10 cellular contexts compared by ENCODE assay signal in genomic region chr16:57115504-57116182, GRCh38. TPM values are rescaled to one million over a fixed set of nuclear protein-coding genes. Genes with fewer than 3 reads are reported as not detected.
A peak's percentile ranks its signal among the peaks of the same experiment; 100 is the strongest.
DNase-seq lines count a peak whose midpoint lies in the region; ATAC-seq and TF ChIP-seq lines count a peak whose summit lies in the region.
"Had no signal": no experiment of that assay in that cellular context is flagged by ENCODE, and none has a peak within 500 bp of the region (broad histone marks: within the 10 kb centered on the region; RNA-seq: fewer than 3 reads in every experiment).

No MANE protein-coding gene starts in this region.

- no peak for TF ChIP-seq POLR2A in upper lobe of left lung (IDR thresholded peaks at IDR 0.05)

- 55 to 69% methylated on average over 8 to 22 of the region's 25 CpGs for WGBS in upper lobe of left lung, 2 donors

- H3K4me1 ChIP-seq in upper lobe of left lung (peaks cover 3 to 29% (median 8%) of the 10 kb centered on the region in 4 donors), PC-9 (replicated peaks; ENCODE audit: insufficient read depth) (no peaks in the 10 kb centered on the region)

- peak in 1 of 2 donors; percentile 54 for ATAC-seq in upper lobe of left lung (ENCODE audit: low FRiP score in 2 of 2)
- no peak for ATAC-seq in HG03045 (IDR thresholded peaks at IDR 0.05; ENCODE audit: unreplicated experiment)

- TF ChIP-seq EP300 in upper lobe of left lung (IDR thresholded peaks at IDR 0.05), result no peak

- CTCF ChIA-PET in PC-9 (lab: Charles Lee), result no interaction called here

- H3K4me3 ChIP-seq in dorsolateral prefrontal cortex (peak overlapping the region in 55 of 59 donors; percentile 12 to 58 (median 37)), upper lobe of left lung (no peak overlapping the region), PC-9 (no peak overlapping the region)
- H3K4me3 ChIP-seq: uterus had no signal

- peak; percentile 48 for DNase-seq in NCI-H2107 treated with DMSO at 0.1 percent for 48 hours (lab: John Stamatoyannopoulos, UW; ENCODE audit: unreplicated experiment)
- no peak for DNase-seq in NCI-H2107 (lab: John Stamatoyannopoulos, UW)
- peak; percentile 53 to 90 (median 86) for DNase-seq in dorsolateral prefrontal cortex
- DNase-seq in lung microvascular endothelial cell (ENCODE audit: low read depth in 2 of 2), result peak; percentile 28 to 87
- peak; percentile 33 to 53 for DNase-seq in upper lobe of left lung
- DNase-seq in activated T-helper 1 cell treated with anti-CD3 and anti-CD28 coated beads, Interleukin-12 subunit alpha, Interleukin-12 subunit beta, Interleukin-2, Interleukin-4 antibody, amounts not matched to agents 30 ng/mL and 10 ng/mL and 1 ng/mL, durations not matched to agents 14 hours and 24 hours and 36 hours (ENCODE audit: low spot score), result no peak
- no peak for DNase-seq in PC-9
- DNase-seq: T-helper 1 cell had no signal

- no peaks in the 10 kb centered on the region for H3F3A ChIP-seq in PC-9 (ENCODE audit: insufficient read depth, low read depth)

- no peaks in the 10 kb centered on the region for H3K9me2 ChIP-seq in PC-9 (ENCODE audit: insufficient read depth)

- no peaks in the 10 kb centered on the region for H3K36me3 Mint-ChIP-seq in activated T-helper 1 cell treated with anti-CD3 and anti-CD28 coated beads, Interleukin-12 subunit alpha, Interleukin-12 subunit beta, Interleukin-2, Interleukin-4 antibody, amounts not matched to agents 30 ng/mL and 10 ng/mL and 1 ng/mL, durations not matched to agents 14 hours and 24 hours and 36 hours (ENCODE audit: low read depth)

- H3K36me3 ChIP-seq in upper lobe of left lung (peaks cover 8 to 69% (median 48%) of the 10 kb centered on the region in 4 donors), PC-9 (ENCODE audit: low read depth) (no peaks in the 10 kb centered on the region)
- H3K36me3 ChIP-seq: uterus had no signal

- TF ChIP-seq CTCF in dorsolateral prefrontal cortex (IDR thresholded peaks at IDR 0.05 in 54 of 56, conservative IDR thresholded peaks at IDR 0.05 in 2 of 56; ENCODE audit: low read depth in 1 of 56, partially characterized antibody in 56 of 56) (peak in 11 of 56 donors; percentile 5 to 36 (median 11)), upper lobe of left lung (IDR thresholded peaks at IDR 0.05) (no peak), PC-9 (conservative IDR thresholded peaks at IDR 0.05) (no peak)

- intact Hi-C loops in dorsolateral prefrontal cortex (cut with DNase I), result loop anchor here (1.0 to 2.0 kb wide), 3 partner anchors 15 to 28 kb away; no protein-coding TSS in a partner anchor
- intact Hi-C loops in activated T-helper 1 cell treated with anti-CD3 and anti-CD28 coated beads, Interleukin-12 subunit alpha, Interleukin-12 subunit beta, Interleukin-2, Interleukin-4 antibody, amounts not matched to agents 30 ng/mL and 10 ng/mL and 1 ng/mL, durations not matched to agents 14 hours and 24 hours and 36 hours (cut with micrococcal nuclease), result no loop called here
- intact Hi-C loops in PC-9 (cut with micrococcal nuclease; ENCODE audit: unreplicated experiment), result no loop called here

- POLR2A ChIA-PET in PC-9 (lab: Charles Lee; ENCODE audit: unreplicated experiment), result no interaction called here

- no peaks in the 10 kb centered on the region for H3K27me3 Mint-ChIP-seq in activated T-helper 1 cell treated with anti-CD3 and anti-CD28 coated beads, Interleukin-12 subunit alpha, Interleukin-12 subunit beta, Interleukin-2, Interleukin-4 antibody, amounts not matched to agents 30 ng/mL and 10 ng/mL and 1 ng/mL, durations not matched to agents 14 hours and 24 hours and 36 hours (ENCODE audit: insufficient read depth)

- H3K79me2 ChIP-seq in PC-9 (ENCODE audit: low read depth), result no peaks in the 10 kb centered on the region

- H3K9me3 ChIP-seq in upper lobe of left lung (no peaks in the 10 kb centered on the region), PC-9 (ENCODE audit: insufficient read depth, low read depth) (no peaks in the 10 kb centered on the region)
- H3K9me3 ChIP-seq: uterus had no signal

- H3K4me2 ChIP-seq in PC-9, result no peak overlapping the region

- H4K20me1 ChIP-seq in PC-9 (ENCODE audit: insufficient read depth), result no peaks in the 10 kb centered on the region

- H3K27ac Mint-ChIP-seq in activated T-helper 1 cell treated with anti-CD3 and anti-CD28 coated beads, Interleukin-12 subunit alpha, Interleukin-12 subunit beta, Interleukin-2, Interleukin-4 antibody, amounts not matched to agents 30 ng/mL and 10 ng/mL and 1 ng/mL, durations not matched to agents 14 hours and 24 hours and 36 hours, result no peak overlapping the region

- H2AFZ ChIP-seq in PC-9, result no peak overlapping the region

- no peak overlapping the region for H3K4me3 Mint-ChIP-seq in activated T-helper 1 cell treated with anti-CD3 and anti-CD28 coated beads, Interleukin-12 subunit alpha, Interleukin-12 subunit beta, Interleukin-2, Interleukin-4 antibody, amounts not matched to agents 30 ng/mL and 10 ng/mL and 1 ng/mL, durations not matched to agents 14 hours and 24 hours and 36 hours

- no peaks in the 10 kb centered on the region for H3K9me3 Mint-ChIP-seq in activated T-helper 1 cell treated with anti-CD3 and anti-CD28 coated beads, Interleukin-12 subunit alpha, Interleukin-12 subunit beta, Interleukin-2, Interleukin-4 antibody, amounts not matched to agents 30 ng/mL and 10 ng/mL and 1 ng/mL, durations not matched to agents 14 hours and 24 hours and 36 hours

- H3K27ac ChIP-seq in dorsolateral prefrontal cortex, result peak overlapping the region; percentile 88 to 100 (median 98)
- H3K27ac ChIP-seq in upper lobe of left lung, result peak overlapping the region in 3 of 4 donors; percentile 19 to 66 (median 39)
- H3K27ac ChIP-seq in PC-9, result no peak overlapping the region

- H3K27me3 ChIP-seq in dorsolateral prefrontal cortex (no peaks in the 10 kb centered on the region), upper lobe of left lung (no peaks in the 10 kb centered on the region), PC-9 (ENCODE audit: insufficient read depth, low read depth) (no peaks in the 10 kb centered on the region)
- H3K27me3 ChIP-seq: uterus had no signal

- no peaks in the 10 kb centered on the region for H3K4me1 Mint-ChIP-seq in activated T-helper 1 cell treated with anti-CD3 and anti-CD28 coated beads, Interleukin-12 subunit alpha, Interleukin-12 subunit beta, Interleukin-2, Interleukin-4 antibody, amounts not matched to agents 30 ng/mL and 10 ng/mL and 1 ng/mL, durations not matched to agents 14 hours and 24 hours and 36 hours (ENCODE audit: low read depth)

- no TSS peak for BruUV-seq in PC-9 (replicated peaks; lab: Mats Ljungman, UMichigan)

RNA-seq across cellular contexts. Expression of gene CPNE2, which starts 23.3 kb away (rescaled TPM):
- total RNA-seq in dorsolateral prefrontal cortex (100 to 1,000 TPM in 2 of 120 experiments, 10 to 100 TPM in 118; 18.1 to 151 (median 44.9) TPM), lung microvascular endothelial cell (41.0 and 41.5 TPM in 2 replicates), upper lobe of left lung (10 to 100 TPM; 39.4 to 58.7 (median 53.1) TPM), PC-9 (2021) (34.7 and 35.2 TPM in 2 replicates)
- total RNA-seq in activated T-helper 1 cell treated with anti-CD3 and anti-CD28 coated beads, Interleukin-12 subunit alpha, Interleukin-12 subunit beta, Interleukin-2, Interleukin-4 antibody, amounts not matched to agents 30 ng/mL and 10 ng/mL and 1 ng/mL, durations not matched to agents 14 hours and 24 hours and 36 hours, result 3.7 and 4.6 TPM in 2 replicates

Comparison
In these comparisons a context has a peak if more than half of its experiments do, and no peak if none do; other contexts are left out.
1. DNase-seq: peak in NCI-H2107 treated with DMSO at 0.1 percent for 48 hours (single experiment), dorsolateral prefrontal cortex (10 of 10), lung microvascular endothelial cell (2 of 2) and upper lobe of left lung (2 of 2); none in NCI-H2107 (single experiment), activated T-helper 1 cell treated with anti-CD3 and anti-CD28 coated beads, Interleukin-12 subunit alpha, Interleukin-12 subunit beta, Interleukin-2, Interleukin-4 antibody, amounts not matched to agents 30 ng/mL and 10 ng/mL and 1 ng/mL, durations not matched to agents 14 hours and 24 hours and 36 hours (single experiment) and PC-9 (0 of 2).
2. H3K4me3 ChIP-seq: peak in dorsolateral prefrontal cortex (55 of 59); none in upper lobe of left lung (0 of 4) and PC-9 (single experiment).
3. intact Hi-C loops: an anchor here in dorsolateral prefrontal cortex (1.0 to 2.0 kb wide); none called in activated T-helper 1 cell treated with anti-CD3 and anti-CD28 coated beads, Interleukin-12 subunit alpha, Interleukin-12 subunit beta, Interleukin-2, Interleukin-4 antibody, amounts not matched to agents 30 ng/mL and 10 ng/mL and 1 ng/mL, durations not matched to agents 14 hours and 24 hours and 36 hours and PC-9.